In the genomic region with DNA sequence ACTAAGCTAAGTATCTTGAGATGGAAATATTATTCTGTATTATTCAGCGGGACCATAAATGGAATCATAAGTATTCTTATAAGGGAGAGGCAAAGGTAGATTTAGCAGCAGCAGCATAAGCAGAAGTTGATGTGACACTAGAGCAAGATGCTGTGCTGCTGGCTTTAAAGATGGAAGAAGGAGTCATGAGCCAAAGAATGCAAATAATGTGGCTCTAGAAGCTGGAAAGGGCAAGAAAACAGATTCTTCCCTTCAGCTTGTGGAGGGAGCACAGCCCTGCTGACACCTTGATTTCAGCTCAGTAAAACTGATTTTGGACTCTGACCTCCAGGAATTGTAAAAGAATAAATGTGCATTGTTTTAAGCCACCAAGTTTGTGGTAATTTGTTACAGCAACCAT, we compare ENCODE assay signal across 30 cellular contexts.
"Had no signal": no experiment of that assay in that cellular context is flagged by ENCODE, and none has a peak within 500 bp of the region (broad histone marks: within the 10 kb centered on the region; RNA-seq: fewer than 3 reads in every experiment).

No MANE protein-coding gene starts in this region.

- H3K9me3 Mint-ChIP-seq: natural killer cell; stimulated activated effector memory CD8-positive, alpha-beta T cell treated with anti-CD3 and anti-CD28 coated beads, Interleukin-12 subunit alpha, Interleukin-12 subunit beta, amount 100 ng/mL, for 72 hours had no signal

- H3K4me3 Mint-ChIP-seq: immature natural killer cell; naive B cell; natural killer cell; nephron progenitor cell; neural progenitor cell; stimulated activated effector memory CD8-positive, alpha-beta T cell treated with anti-CD3 and anti-CD28 coated beads, Interleukin-12 subunit alpha, Interleukin-12 subunit beta, amount 100 ng/mL, for 72 hours; stimulated activated naive CD8-positive, alpha-beta T cell treated with anti-CD3 and anti-CD28 coated beads, Interleukin-15, Interleukin-2, amounts not matched to agents 100 ng/mL and 50 ng/mL, for 24 hours had no signal

- H3K27me3 Mint-ChIP-seq: naive B cell had no signal

- H3K4me2 ChIP-seq: neural progenitor cell had no signal

- H3K9me3 ChIP-seq: lower lobe of right lung, neutrophil, pancreas, prostate gland, suprapubic skin, thoracic aorta, tibial artery, uterus had no signal

- H3K9ac ChIP-seq: neural progenitor cell had no signal

- ATAC-seq: left colon; left lung; lower lobe of right lung; natural killer cell; pancreas; right cardiac atrium; sciatic nerve; stimulated activated effector memory CD8-positive, alpha-beta T cell treated with anti-CD3 and anti-CD28 coated beads, Interleukin-12 subunit alpha, Interleukin-12 subunit beta, amount 100 ng/mL, for 72 hours had no signal

- H3K4me1 ChIP-seq: left lung, lower lobe of right lung, neural progenitor cell, pancreas, prostate gland, spleen, suprapubic skin, tibial artery, uterus had no signal

- H3K4me3 ChIP-seq: left lung, lower lobe of right lung, neural progenitor cell, pancreas, prostate gland, spleen, suprapubic skin, thoracic aorta, tibial artery, uterus had no signal

- H3K27ac Mint-ChIP-seq: immature natural killer cell; naive B cell; natural killer cell; nephron progenitor cell; neural progenitor cell; stimulated activated effector memory CD8-positive, alpha-beta T cell treated with anti-CD3 and anti-CD28 coated beads, Interleukin-12 subunit alpha, Interleukin-12 subunit beta, amount 100 ng/mL, for 72 hours; stimulated activated naive CD8-positive, alpha-beta T cell treated with anti-CD3 and anti-CD28 coated beads, Interleukin-15, Interleukin-2, amounts not matched to agents 100 ng/mL and 50 ng/mL, for 24 hours had no signal

- H3K36me3 ChIP-seq: left lung, lower lobe of right lung, neural progenitor cell, neutrophil, pancreas, prostate gland, spleen, suprapubic skin, thoracic aorta, tibial artery, uterus had no signal

- FAIRE-seq: islet of Langerhans, kidney, pancreas, small intestine had no signal

- H3K27ac ChIP-seq: left lung, lower lobe of right lung, neural progenitor cell, neutrophil, pancreas, prostate gland, spleen, suprapubic skin, thoracic aorta, tibial artery, uterus had no signal

- H3K4me1 Mint-ChIP-seq: immature natural killer cell; naive B cell; natural killer cell; stimulated activated effector memory CD8-positive, alpha-beta T cell treated with anti-CD3 and anti-CD28 coated beads, Interleukin-12 subunit alpha, Interleukin-12 subunit beta, amount 100 ng/mL, for 72 hours had no signal

- H2AFZ ChIP-seq: neural progenitor cell had no signal

- DNase-seq: hypothalamus; immature natural killer cell; kidney; left colon; left lung; lower lobe of right lung; mammary epithelial cell; mesenchymal stem cell; naive B cell; natural killer cell; nephron progenitor cell; pancreas; posterior cingulate gyrus; retina; right cardiac atrium; small intestine; spleen; stimulated activated CD4-positive, alpha-beta T cell treated with anti-CD3 and anti-CD28 coated beads, Interleukin-4, amount 100 ng/mL, for 24 hours; stimulated activated naive CD4-positive, alpha-beta T cell; tibial artery; uterus had no signal

- H3K36me3 Mint-ChIP-seq: natural killer cell; neural progenitor cell; stimulated activated effector memory CD8-positive, alpha-beta T cell treated with anti-CD3 and anti-CD28 coated beads, Interleukin-12 subunit alpha, Interleukin-12 subunit beta, amount 100 ng/mL, for 72 hours had no signal

- H3K27me3 ChIP-seq: left lung, neural progenitor cell, neutrophil, pancreas, spleen, suprapubic skin, tibial artery, uterus had no signal
